ENCODE assay signal across 12 cellular contexts in genomic region chr12:131803995-131804521, GRCh38. TPM values are rescaled to one million over a fixed set of nuclear protein-coding genes. Genes with fewer than 3 reads are reported as not detected.
DNase-seq lines count a peak whose midpoint lies in the region; ATAC-seq and TF ChIP-seq lines count a peak whose summit lies in the region.
"Had no signal": no experiment of that assay in that cellular context is flagged by ENCODE, and none has a peak within 500 bp of the region (broad histone marks: within the 10 kb centered on the region; RNA-seq: fewer than 3 reads in every experiment).

No MANE protein-coding gene starts in this region.

- POLR2A ChIA-PET in activated CD4-positive, alpha-beta T cell treated with anti-CD3 and anti-CD28 coated beads for 36 hours (lab: Charles Lee) = interaction anchor here (0.6 kb wide), 1 partner anchor 95 kb away, joined by 3 read pairs; no protein-coding TSS in a partner anchor

- peak; percentile 56 for ATAC-seq in mucosa of descending colon
- no peak for ATAC-seq in psoas muscle
- no peak for ATAC-seq in activated CD4-positive, alpha-beta T cell treated with anti-CD3 and anti-CD28 coated beads for 36 hours
- no peak for ATAC-seq in HG02885 (IDR thresholded peaks at IDR 0.05; ENCODE audit: poor library complexity, unreplicated experiment)
- ATAC-seq: GM12878 had no signal

- intact Hi-C loops in CD14-positive monocyte (cut with micrococcal nuclease) = no loop called here
- intact Hi-C loops in mucosa of descending colon (cut with DNase I, micrococcal nuclease) = no loop called here
- intact Hi-C loops in psoas muscle (cut with DNase I) = no loop called here
- intact Hi-C loops in activated CD4-positive, alpha-beta T cell treated with anti-CD3 and anti-CD28 coated beads for 36 hours (cut with DNase I, micrococcal nuclease) = no loop called here

- TF ChIP-seq CTCF in CD14-positive monocyte (IDR thresholded peaks at IDR 0.05) (no peak), coronary artery (IDR thresholded peaks at IDR 0.05) (no peak), mucosa of descending colon (IDR thresholded peaks at IDR 0.05) (no peak), psoas muscle (IDR thresholded peaks at IDR 0.05) (no peak)

- DNase-seq in CD14-positive monocyte (ENCODE audit: low spot score) = no peak
- peak; percentile 45 for DNase-seq in MG63
- no peak for DNase-seq in coronary artery (ENCODE audit: low spot score)
- peak in 2 of 3 donors; percentile 43 to 49 for DNase-seq in mucosa of descending colon
- DNase-seq in psoas muscle = no peak
- DNase-seq in activated CD4-positive, alpha-beta T cell treated with anti-CD3 and anti-CD28 coated beads for 36 hours = no peak
- DNase-seq in foreskin melanocyte = no peak
- DNase-seq: Caco-2, NCI-H1694, testis had no signal

- no peaks in the 10 kb centered on the region for H3K9me3 ChIP-seq in MG63
- no peaks in the 10 kb centered on the region for H3K9me3 ChIP-seq in mucosa of descending colon
- no peaks in the 10 kb centered on the region for H3K9me3 ChIP-seq in psoas muscle
- H3K9me3 ChIP-seq: Caco-2, testis had no signal

- CTCF ChIA-PET in activated CD4-positive, alpha-beta T cell treated with anti-CD3 and anti-CD28 coated beads for 36 hours (lab: Charles Lee) = no interaction called here

- WGBS in psoas muscle, 3 donors = 43 to 53% (median 52%) methylated on average over 11 of the region's 11 CpGs

- peaks cover 0 to 12% (median 3%) of the 10 kb centered on the region in 7 donors for H3K9me3 Mint-ChIP-seq in CD14-positive monocyte
- no peaks in the 10 kb centered on the region for H3K9me3 Mint-ChIP-seq in activated CD4-positive, alpha-beta T cell treated with anti-CD3 and anti-CD28 coated beads for 36 hours (ENCODE audit: low read depth)

- H3K4me3 ChIP-seq in MG63 (no peak overlapping the region), coronary artery (peak overlapping the region; percentile 21), mucosa of descending colon (no peak overlapping the region), psoas muscle (no peak overlapping the region)
- H3K4me3 ChIP-seq: GM12878, testis had no signal

- H3K36me3 ChIP-seq in MG63 (peaks cover 30% of the 10 kb centered on the region), mucosa of descending colon (ENCODE audit: low read depth) (no peaks in the 10 kb centered on the region), psoas muscle (ENCODE audit: insufficient read depth in 1 of 2, low read depth in 1 of 2) (peaks cover 5 to 35% of the 10 kb centered on the region in 2 donors)

- peak overlapping the region in 1 of 2 donors; percentile 28 for H3K27ac ChIP-seq in coronary artery
- no peak overlapping the region for H3K27ac ChIP-seq in psoas muscle

- peak overlapping the region; percentile 66 to 85 for H3K4me3 Mint-ChIP-seq in CD14-positive monocyte
- H3K4me3 Mint-ChIP-seq in activated CD4-positive, alpha-beta T cell treated with anti-CD3 and anti-CD28 coated beads for 36 hours = no peak overlapping the region

- peaks cover 6% of the 10 kb centered on the region for H3K4me1 ChIP-seq in mucosa of descending colon (ENCODE audit: low read depth)
- H3K4me1 ChIP-seq in psoas muscle = no peaks in the 10 kb centered on the region
- H3K4me1 ChIP-seq: Caco-2, testis had no signal

- peaks cover 28 to 38% of the 10 kb centered on the region in 2 donors for H3K36me3 Mint-ChIP-seq in CD14-positive monocyte
- peaks cover 30% of the 10 kb centered on the region for H3K36me3 Mint-ChIP-seq in activated CD4-positive, alpha-beta T cell treated with anti-CD3 and anti-CD28 coated beads for 36 hours (ENCODE audit: low read depth)

- H3K27ac Mint-ChIP-seq in CD14-positive monocyte = peak overlapping the region; percentile 90 to 96 (median 94)
- no peak overlapping the region for H3K27ac Mint-ChIP-seq in activated CD4-positive, alpha-beta T cell treated with anti-CD3 and anti-CD28 coated beads for 36 hours

- H3K4me1 Mint-ChIP-seq in CD14-positive monocyte = peaks cover 38% of the 10 kb centered on the region
- H3K4me1 Mint-ChIP-seq in activated CD4-positive, alpha-beta T cell treated with anti-CD3 and anti-CD28 coated beads for 36 hours = no peaks in the 10 kb centered on the region

- peaks cover 0 to 9% (median 0%) of the 10 kb centered on the region in 3 donors for H3K27me3 Mint-ChIP-seq in CD14-positive monocyte (ENCODE audit: low read depth in 3 of 3)
- no peaks in the 10 kb centered on the region for H3K27me3 Mint-ChIP-seq in activated CD4-positive, alpha-beta T cell treated with anti-CD3 and anti-CD28 coated beads for 36 hours

- H3K27me3 ChIP-seq in MG63 = no peaks in the 10 kb centered on the region
- H3K27me3 ChIP-seq in psoas muscle (ENCODE audit: insufficient read depth in 3 of 3, low read length in 2 of 3) = no peaks in the 10 kb centered on the region
- H3K27me3 ChIP-seq: testis had no signal

RNA-seq across cellular contexts. Expression of gene MMP17, which starts 24.1 kb away (rescaled TPM):
- polyA plus RNA-seq in CD14-positive monocyte (1 to 10 TPM; 2.8 to 3.0 TPM), psoas muscle (under 1 TPM; 0.64 to 0.91 (median 0.81) TPM)
- total RNA-seq in MG63 (2014; rRNA removed; shearing (Covaris generic); ENCODE audit: low replicate concordance) = 10.4 and 10.8 TPM in 2 replicates
- total RNA-seq in mucosa of descending colon (1 to 10 TPM; 1.1 to 5.3 (median 1.4) TPM), psoas muscle (1 to 10 TPM; 1.0 to 1.4 (median 1.3) TPM)
- not detected for total RNA-seq in activated CD4-positive, alpha-beta T cell treated with anti-CD3 and anti-CD28 coated beads for 36 hours

Comparison
In these comparisons a context has a peak if more than half of its experiments do, and no peak if none do; other contexts are left out.
1. DNase-seq: peak in MG63 (single experiment) and mucosa of descending colon (2 of 3); none in CD14-positive monocyte (single experiment), coronary artery (single experiment), psoas muscle (0 of 2), activated CD4-positive, alpha-beta T cell treated with anti-CD3 and anti-CD28 coated beads for 36 hours (single experiment) and foreskin melanocyte (single experiment).